Comparison of ENCODE assay signal across 12 cellular contexts in genomic region chr11:118727721-118728066, GRCh38. TPM values are rescaled to one million over a fixed set of nuclear protein-coding genes. Genes with fewer than 3 reads are reported as not detected.
DNase-seq lines count a peak whose midpoint lies in the region.
"Not testable (repeated sequence)": the region's sequence is repeated elsewhere in the genome, so short reads cannot be mapped to it uniquely, and the experiment has no call there.
"Had no signal": no experiment of that assay in that cellular context is flagged by ENCODE, and none has a peak within 500 bp of the region (broad histone marks: within the 10 kb centered on the region; RNA-seq: fewer than 3 reads in every experiment).

No MANE protein-coding gene starts in this region.

- H3K9me3 ChIP-seq in HUES64 (ENCODE audit: insufficient read depth, low read depth, low read length), result peaks cover 24% of the 10 kb centered on the region
- H3K9me3 ChIP-seq in iPS-15b (ENCODE audit: control insufficient read depth, insufficient read depth, low read length), result not testable (repeated sequence)
- H3K9me3 ChIP-seq in iPS-20b (ENCODE audit: insufficient read depth, low read depth, low read length), result peaks cover 15% of the 10 kb centered on the region

- H3K4me3 ChIP-seq in H7 (ENCODE audit: insufficient read depth, low read depth, low read length) (peak overlapping the region; percentile 24; the same call in 1 of the 2 replicates), HUES64 (ENCODE audit: low read length) (peak overlapping the region; percentile 14; the same call in 1 of the 2 replicates), iPS-15b (ENCODE audit: low read depth, low read length) (peak overlapping the region; percentile 50), iPS-20b (ENCODE audit: low read length) (peak overlapping the region; percentile 51)

- not testable (repeated sequence) for DNase-seq in H7
- DNase-seq in amniotic epithelial cell (ENCODE audit: low read depth), result peak; percentile 51

- H3K27me3 ChIP-seq in H7 (ENCODE audit: control insufficient read depth, insufficient read depth, low read length); HUES64 (ENCODE audit: insufficient read depth, low read length); iPS-15b (ENCODE audit: control insufficient read depth, insufficient read depth, low read length); iPS-20b (ENCODE audit: insufficient read depth, low read length): not testable (repeated sequence)

- H3K36me3 ChIP-seq in H7 (replicated peaks; ENCODE audit: control insufficient read depth, insufficient read depth, low read length); iPS-15b (ENCODE audit: control insufficient read depth, insufficient read depth, low read length): not testable (repeated sequence)
- H3K36me3 ChIP-seq in HUES64 (ENCODE audit: insufficient read depth, low read length) (peaks cover 20% of the 10 kb centered on the region), iPS-20b (ENCODE audit: insufficient read depth, low read depth, low read length) (peaks cover 17% of the 10 kb centered on the region)

- not testable (repeated sequence) for H3K9ac ChIP-seq in HUES64 (ENCODE audit: low read depth, low read length); iPS-20b (ENCODE audit: low read depth, low read length)
- peak overlapping the region; percentile 73 for H3K9ac ChIP-seq in iPS-15b (ENCODE audit: low read depth, low read length)

- H3K27ac ChIP-seq in HUES64 (ENCODE audit: low read depth, low read length); iPS-20b (ENCODE audit: low read length): not testable (repeated sequence)

- not testable (repeated sequence) for H3K4me1 ChIP-seq in HUES64 (ENCODE audit: insufficient read depth, low read length); iPS-15b (ENCODE audit: control insufficient read depth, insufficient read depth, low read length)
- peaks cover 13% of the 10 kb centered on the region for H3K4me1 ChIP-seq in iPS-20b (ENCODE audit: insufficient read depth, low read length)

- WGBS in HUES64, result no CpG with 5 or more reads among the region's 2 CpGs

RNA-seq across cellular contexts. Expression of gene TREH, which starts 48.2 kb away (rescaled TPM):
- total RNA-seq in H7 (2014; rRNA removed; shearing (Covaris generic)), result not detected in 2 replicates
- polyA plus RNA-seq in HUES64 (2013, experiment 1 of 2), result not detected
- not detected for polyA plus RNA-seq in HUES64 (2013, experiment 2 of 2)
- total RNA-seq: A172; A673; CD4-positive, alpha-beta memory T cell; Daoy; H1; H9 had no signal
- polyA plus RNA-seq: BJ; CD4-positive, alpha-beta memory T cell had no signal
